9 cellular contexts compared by ENCODE assay signal in the genomic region with DNA sequence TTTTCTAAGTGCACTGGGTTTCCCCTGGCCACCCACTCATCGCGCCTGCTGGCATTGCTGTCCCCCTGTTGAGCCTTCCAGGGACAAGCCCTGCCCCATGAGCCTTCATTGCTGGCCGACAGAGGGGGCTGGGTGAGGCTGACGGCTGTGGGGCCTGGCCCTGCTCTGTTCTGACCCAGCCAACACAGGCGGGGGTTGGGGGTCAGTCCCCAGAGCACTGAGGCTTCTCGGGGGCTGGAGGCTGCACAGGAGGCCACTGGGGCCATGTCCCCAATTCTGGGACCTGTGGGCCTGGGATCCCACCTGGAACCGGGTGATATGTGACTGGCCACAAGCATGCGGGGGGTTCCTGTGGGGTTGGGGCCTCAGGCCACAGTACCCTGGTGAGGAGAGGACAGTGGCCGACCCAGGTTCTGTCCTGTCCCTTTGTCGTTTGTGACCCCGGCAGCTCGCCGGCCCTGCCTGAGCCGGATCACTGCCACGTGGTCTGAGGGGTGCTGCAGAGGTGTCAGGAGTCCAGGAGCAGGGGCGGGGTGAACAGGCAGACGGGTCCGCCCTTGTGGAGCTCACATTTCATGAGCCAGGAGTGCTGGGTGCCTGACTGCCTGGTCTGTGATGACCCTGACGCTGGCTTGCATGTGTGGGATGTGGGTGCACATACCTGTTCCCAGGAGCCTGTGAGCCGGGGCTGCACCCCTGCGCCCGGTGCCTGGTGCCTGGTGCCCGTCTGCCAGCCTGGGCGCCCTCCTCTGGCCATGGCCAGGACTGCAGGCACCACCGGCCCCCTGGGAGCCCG. TPM values are rescaled to one million over a fixed set of nuclear protein-coding genes. Genes with fewer than 3 reads are reported as not detected.
DNase-seq lines count a peak whose midpoint lies in the region; ATAC-seq and TF ChIP-seq lines count a peak whose summit lies in the region.
"Had no signal": no experiment of that assay in that cellular context is flagged by ENCODE, and none has a peak within 500 bp of the region (broad histone marks: within the 10 kb centered on the region; RNA-seq: fewer than 3 reads in every experiment).

No MANE protein-coding gene starts in this region.

- no peak overlapping the region for H3K9ac ChIP-seq in OCI-LY1 (ENCODE audit: low read length)

- H3K4me3 ChIP-seq in OCI-LY1 (ENCODE audit: low read depth, low read length, poor library complexity, severe bottlenecking) (no peak overlapping the region), fibroblast of the aortic adventitia (ENCODE audit: low read depth, low read length) (no peak overlapping the region), retinal pigment epithelial cell (ENCODE audit: low read length) (no peak overlapping the region)

- no peak overlapping the region for H2AFZ ChIP-seq in OCI-LY1 (ENCODE audit: low read length)

- no peaks in the 10 kb centered on the region for H3F3A ChIP-seq in OCI-LY1 (ENCODE audit: insufficient read depth, low read length)

- no peaks in the 10 kb centered on the region for H3K27me3 Mint-ChIP-seq in activated T-cell treated with anti-CD3 and anti-CD28 coated beads, Interleukin-2, amount 50 U/mL, for 4 hours (ENCODE audit: low read depth)

- H3K9me3 Mint-ChIP-seq in activated T-cell treated with anti-CD3 and anti-CD28 coated beads, Interleukin-2, amount 50 U/mL, for 4 hours = no peaks in the 10 kb centered on the region

- H3K9me3 ChIP-seq in OCI-LY1 (ENCODE audit: low read length) = no peaks in the 10 kb centered on the region

- no peak overlapping the region for H3K4me2 ChIP-seq in OCI-LY1 (ENCODE audit: low read length)

- no peaks in the 10 kb centered on the region for H3K4me1 ChIP-seq in OCI-LY1 (ENCODE audit: insufficient read depth, low read length, severe bottlenecking)

- H3K4me3 Mint-ChIP-seq in activated T-cell treated with anti-CD3 and anti-CD28 coated beads, Interleukin-2, amount 50 U/mL, for 4 hours = no peak overlapping the region

- no peaks in the 10 kb centered on the region for H3K79me2 ChIP-seq in OCI-LY1 (ENCODE audit: insufficient read depth, low read length)

- H3K27me3 ChIP-seq in OCI-LY1 (ENCODE audit: insufficient read depth, low read length) = no peaks in the 10 kb centered on the region

- TF ChIP-seq CTCF in OCI-LY1 (IDR thresholded peaks at IDR 0.05; ENCODE audit: low read length) (peak; percentile 57), fibroblast of the aortic adventitia (IDR thresholded peaks at IDR 0.05; ENCODE audit: insufficient read depth, low read length) (peak; percentile 72), retinal pigment epithelial cell (conservative IDR thresholded peaks at IDR 0.05; ENCODE audit: low read depth, low read length) (peak; percentile 73)

- peak; percentile 55 to 70 for ATAC-seq in activated T-cell treated with anti-CD3 and anti-CD28 coated beads, Interleukin-2, amount 50 U/mL, for 4 hours
- ATAC-seq in GM21786 (IDR thresholded peaks at IDR 0.05; ENCODE audit: unreplicated experiment) = no peak
- no peak for ATAC-seq in GM18909 (IDR thresholded peaks at IDR 0.05; ENCODE audit: poor library complexity, unreplicated experiment)

- no peaks in the 10 kb centered on the region for H3K9me2 ChIP-seq in OCI-LY1 (ENCODE audit: low read depth, low read length)

- no peak overlapping the region for H3K27ac ChIP-seq in OCI-LY1 (ENCODE audit: low read depth, low read length, poor library complexity, severe bottlenecking)
- H3K27ac ChIP-seq: epithelial cell of prostate had no signal

- H3K36me3 Mint-ChIP-seq in activated T-cell treated with anti-CD3 and anti-CD28 coated beads, Interleukin-2, amount 50 U/mL, for 4 hours (ENCODE audit: insufficient read depth) = peaks cover 6% of the 10 kb centered on the region

- peaks cover 7% of the 10 kb centered on the region for H3K4me1 Mint-ChIP-seq in activated T-cell treated with anti-CD3 and anti-CD28 coated beads, Interleukin-2, amount 50 U/mL, for 4 hours (ENCODE audit: low read depth)

- peaks cover 4% of the 10 kb centered on the region; the same call in 1 of the 2 replicates for H3K36me3 ChIP-seq in OCI-LY1 (ENCODE audit: insufficient read depth, low read length)

- H4K20me1 ChIP-seq in OCI-LY1 (ENCODE audit: insufficient read depth, low read length) = no peaks in the 10 kb centered on the region

- DNase-seq in NCI-H2171 treated with DMSO at 0.1 percent for 48 hours (lab: John Stamatoyannopoulos, UW) (peak; percentile 70), NCI-H2171 (lab: John Stamatoyannopoulos, UW) (no peak), fibroblast of the aortic adventitia (ENCODE audit: low read depth) (peak; percentile 9), retinal pigment epithelial cell (ENCODE audit: low read depth) (no peak)
- peak; percentile 55 for DNase-seq in activated T-cell treated with anti-CD3 and anti-CD28 coated beads, Interleukin-2, amount 50 U/mL, for 4 hours

RNA-seq across cellular contexts. Expression of a gene that starts 2.1 kb away (rescaled TPM):
- total RNA-seq in activated T-cell treated with anti-CD3 and anti-CD28 coated beads, Interleukin-2, amount 50 U/mL, for 4 hours = not detected
- not detected in 2 replicates for total RNA-seq in fibroblast of the aortic adventitia (ENCODE audit: low replicate concordance)

RNA-seq across cellular contexts. Expression of a gene that starts 18.3 kb away (rescaled TPM):
- 100 to 1,000 TPM; 110 to 112 (median 110) TPM for total RNA-seq in activated T-cell treated with anti-CD3 and anti-CD28 coated beads, Interleukin-2, amount 50 U/mL, for 4 hours
- total RNA-seq in fibroblast of the aortic adventitia (ENCODE audit: low replicate concordance) = 45.5 and 58.3 TPM in 2 replicates

RNA-seq across cellular contexts. Expression of a gene that starts 36.6 kb away (rescaled TPM):
- total RNA-seq in activated T-cell treated with anti-CD3 and anti-CD28 coated beads, Interleukin-2, amount 50 U/mL, for 4 hours = not detected
- not detected in 2 replicates for total RNA-seq in fibroblast of the aortic adventitia (ENCODE audit: low replicate concordance)

RNA-seq across cellular contexts. Expression of a gene that starts 55.2 kb away (rescaled TPM):
- total RNA-seq in activated T-cell treated with anti-CD3 and anti-CD28 coated beads, Interleukin-2, amount 50 U/mL, for 4 hours = not detected
- 0.09 and 0.25 TPM in 2 replicates for total RNA-seq in fibroblast of the aortic adventitia (ENCODE audit: low replicate concordance)

Comparison
In these comparisons a context has a peak if more than half of its experiments do, and no peak if none do; other contexts are left out.
1. DNase-seq: peak in NCI-H2171 treated with DMSO at 0.1 percent for 48 hours (single experiment), activated T-cell treated with anti-CD3 and anti-CD28 coated beads, Interleukin-2, amount 50 U/mL, for 4 hours (single experiment) and fibroblast of the aortic adventitia (single experiment); none in NCI-H2171 (single experiment) and retinal pigment epithelial cell (single experiment).
2. ATAC-seq: peak in activated T-cell treated with anti-CD3 and anti-CD28 coated beads, Interleukin-2, amount 50 U/mL, for 4 hours (2 of 2); none in GM21786 (single experiment) and GM18909 (single experiment).
3. Peak in every context shown above with its lines, with median percentiles within 50 percentile points of each other: CTCF ChIP-seq.